ENCODE assay signal across 13 cellular contexts in the genomic region with DNA sequence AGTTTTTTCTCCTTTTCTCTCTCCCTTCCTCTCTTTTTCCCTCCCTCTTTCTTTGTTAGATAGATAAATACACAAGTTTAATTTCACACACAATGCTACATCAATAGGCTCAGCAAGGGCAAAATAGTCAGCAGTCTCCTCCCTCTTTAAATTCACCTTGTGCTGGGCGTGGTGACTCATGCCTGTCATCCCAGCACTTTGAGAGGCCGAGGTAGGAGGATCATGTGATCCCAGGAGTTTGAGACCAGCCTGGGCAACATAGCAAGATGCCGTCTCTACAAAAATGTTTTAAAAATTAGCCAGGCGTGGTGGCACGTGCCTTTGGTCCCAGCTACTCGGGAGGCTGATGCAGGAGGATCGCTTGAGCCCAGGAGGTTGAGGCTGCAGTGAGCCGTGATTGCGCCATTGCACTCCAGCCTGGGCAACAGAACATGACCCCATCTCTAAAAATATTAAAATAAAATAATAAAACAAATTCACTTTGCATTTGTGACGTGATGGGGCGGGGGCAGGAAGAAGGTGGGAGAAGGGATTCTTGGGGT. TPM values are rescaled to one million over a fixed set of nuclear protein-coding genes. Genes with fewer than 3 reads are reported as not detected.
DNase-seq lines count a peak whose midpoint lies in the region; ATAC-seq and TF ChIP-seq lines count a peak whose summit lies in the region.
"Had no signal": no experiment of that assay in that cellular context is flagged by ENCODE, and none has a peak within 500 bp of the region (broad histone marks: within the 10 kb centered on the region; RNA-seq: fewer than 3 reads in every experiment).

No MANE protein-coding gene starts in this region.

- no peaks in the 10 kb centered on the region for H3K36me3 ChIP-seq in osteoblast (ENCODE audit: insufficient read depth, low read length)

- H3K27ac ChIP-seq in osteoblast (ENCODE audit: low read depth, low read length): no peak overlapping the region

- no peak overlapping the region for H3K4me2 ChIP-seq in osteoblast (ENCODE audit: insufficient read depth, low read length)
- H3K4me2 ChIP-seq: SK-N-SH had no signal

- peak overlapping the region; percentile 91 for H3K27ac Mint-ChIP-seq in activated T-cell treated with anti-CD3 and anti-CD28 coated beads, Interleukin-2, amount 50 U/mL, for 24 hours
- H3K27ac Mint-ChIP-seq in activated CD8-positive, alpha-beta T cell treated with anti-CD3 and anti-CD28 coated beads, Interleukin-2, amount 10 ng/mL, durations not matched to agents 7 days and 5 days: peak overlapping the region; percentile 13
- peak overlapping the region; percentile 52 for H3K27ac Mint-ChIP-seq in stimulated activated naive CD8-positive, alpha-beta T cell treated with anti-CD3 and anti-CD28 coated beads, Interleukin-15, Interleukin-2, amounts not matched to agents 100 ng/mL and 50 ng/mL, for 24 hours
- H3K27ac Mint-ChIP-seq in endothelial cell (ENCODE audit: unreplicated experiment): no peak overlapping the region
- H3K27ac Mint-ChIP-seq: brain had no signal

- ATAC-seq in activated CD8-positive, alpha-beta T cell treated with anti-CD3 and anti-CD28 coated beads, Interleukin-2, amount 10 ng/mL, durations not matched to agents 7 days and 5 days: no peak

- no peaks in the 10 kb centered on the region for H3K9me3 ChIP-seq in osteoblast (ENCODE audit: low read depth, low read length)
- H3K9me3 ChIP-seq: SK-N-SH had no signal

- CTCF ChIA-PET in activated CD8-positive, alpha-beta T cell treated with anti-CD3 and anti-CD28 coated beads, Interleukin-2, amount 10 ng/mL, durations not matched to agents 7 days and 5 days (lab: Charles Lee): interaction anchor here (1.2 kb wide), 1 partner anchor 193 kb away, joined by 4 read pairs; no protein-coding TSS in a partner anchor

- no peaks in the 10 kb centered on the region for H3K27me3 ChIP-seq in osteoblast (ENCODE audit: insufficient read depth, low read length)

- no peak overlapping the region for H3K4me3 ChIP-seq in osteoblast (ENCODE audit: insufficient read depth, low read length)

- no peaks in the 10 kb centered on the region for H3K9me3 Mint-ChIP-seq in activated T-cell treated with anti-CD3 and anti-CD28 coated beads, Interleukin-2, amount 50 U/mL, for 24 hours
- no peaks in the 10 kb centered on the region for H3K9me3 Mint-ChIP-seq in activated CD8-positive, alpha-beta T cell treated with anti-CD3 and anti-CD28 coated beads, Interleukin-2, amount 10 ng/mL, durations not matched to agents 7 days and 5 days (ENCODE audit: insufficient read depth)
- H3K9me3 Mint-ChIP-seq in stimulated activated naive CD8-positive, alpha-beta T cell treated with anti-CD3 and anti-CD28 coated beads, Interleukin-15, Interleukin-2, amounts not matched to agents 100 ng/mL and 50 ng/mL, for 24 hours: no peaks in the 10 kb centered on the region
- H3K9me3 Mint-ChIP-seq in endothelial cell (ENCODE audit: unreplicated experiment): no peaks in the 10 kb centered on the region

- no peak overlapping the region for H2AFZ ChIP-seq in osteoblast (ENCODE audit: low read length)

- POLR2A ChIA-PET in activated CD8-positive, alpha-beta T cell treated with anti-CD3 and anti-CD28 coated beads, Interleukin-2, amount 10 ng/mL, durations not matched to agents 7 days and 5 days (lab: Charles Lee): no interaction called here

- TF ChIP-seq CTCF in osteoblast (IDR thresholded peaks at IDR 0.05; ENCODE audit: extremely low read depth, low read depth, low read length) (no peak), endothelial cell (IDR thresholded peaks at IDR 0.05; ENCODE audit: unreplicated experiment) (no peak)

- peaks cover 17% of the 10 kb centered on the region for H3K4me1 ChIP-seq in osteoblast (ENCODE audit: insufficient read depth, low read length)

- no peaks in the 10 kb centered on the region for H3K79me2 ChIP-seq in osteoblast (ENCODE audit: insufficient read depth, low read length)

- H3K27me3 Mint-ChIP-seq in activated T-cell treated with anti-CD3 and anti-CD28 coated beads, Interleukin-2, amount 50 U/mL, for 24 hours: no peaks in the 10 kb centered on the region
- no peaks in the 10 kb centered on the region for H3K27me3 Mint-ChIP-seq in activated CD8-positive, alpha-beta T cell treated with anti-CD3 and anti-CD28 coated beads, Interleukin-2, amount 10 ng/mL, durations not matched to agents 7 days and 5 days (ENCODE audit: low read depth)
- H3K27me3 Mint-ChIP-seq in stimulated activated naive CD8-positive, alpha-beta T cell treated with anti-CD3 and anti-CD28 coated beads, Interleukin-15, Interleukin-2, amounts not matched to agents 100 ng/mL and 50 ng/mL, for 24 hours: no peaks in the 10 kb centered on the region
- H3K27me3 Mint-ChIP-seq in endothelial cell (ENCODE audit: unreplicated experiment): no peaks in the 10 kb centered on the region

- H3K4me3 Mint-ChIP-seq in activated T-cell treated with anti-CD3 and anti-CD28 coated beads, Interleukin-2, amount 50 U/mL, for 24 hours: no peak overlapping the region
- no peak overlapping the region for H3K4me3 Mint-ChIP-seq in activated CD8-positive, alpha-beta T cell treated with anti-CD3 and anti-CD28 coated beads, Interleukin-2, amount 10 ng/mL, durations not matched to agents 7 days and 5 days
- no peak overlapping the region for H3K4me3 Mint-ChIP-seq in stimulated activated naive CD8-positive, alpha-beta T cell treated with anti-CD3 and anti-CD28 coated beads, Interleukin-15, Interleukin-2, amounts not matched to agents 100 ng/mL and 50 ng/mL, for 24 hours
- no peak overlapping the region for H3K4me3 Mint-ChIP-seq in endothelial cell (ENCODE audit: unreplicated experiment)
- H3K4me3 Mint-ChIP-seq: brain had no signal

- peak; percentile 29 for DNase-seq in activated T-cell treated with anti-CD3 and anti-CD28 coated beads, Interleukin-2, amount 50 U/mL, for 24 hours
- no peak for DNase-seq in activated T-cell treated with anti-CD3 and anti-CD28 coated beads for 4 hours
- DNase-seq in activated CD8-positive, alpha-beta T cell treated with anti-CD3 and anti-CD28 coated beads, Interleukin-2, amount 10 ng/mL, durations not matched to agents 7 days and 5 days: peak; percentile 17
- DNase-seq in islet precursor cell: peak; percentile 41
- no peak for DNase-seq in osteoblast (ENCODE audit: insufficient read length, low spot score, missing footprints)
- no peak for DNase-seq in NK-92 (lab: John Stamatoyannopoulos, UW; ENCODE audit: unreplicated experiment)
- no peak for DNase-seq in endothelial cell (ENCODE audit: low spot score)
- DNase-seq: effector CD8-positive, alpha-beta T cell; Karpas-422; NCI-H1417 treated with DMSO at 0.1 percent for 48 hours; SK-N-SH had no signal

- no peaks in the 10 kb centered on the region for H4K20me1 ChIP-seq in osteoblast (ENCODE audit: insufficient read depth, low read length)

- H3K36me3 Mint-ChIP-seq in activated T-cell treated with anti-CD3 and anti-CD28 coated beads, Interleukin-2, amount 50 U/mL, for 24 hours (ENCODE audit: low read depth): peaks cover 98% of the 10 kb centered on the region
- peaks cover 66% of the 10 kb centered on the region for H3K36me3 Mint-ChIP-seq in activated CD8-positive, alpha-beta T cell treated with anti-CD3 and anti-CD28 coated beads, Interleukin-2, amount 10 ng/mL, durations not matched to agents 7 days and 5 days (ENCODE audit: low read depth)
- H3K36me3 Mint-ChIP-seq in stimulated activated naive CD8-positive, alpha-beta T cell treated with anti-CD3 and anti-CD28 coated beads, Interleukin-15, Interleukin-2, amounts not matched to agents 100 ng/mL and 50 ng/mL, for 24 hours (ENCODE audit: low read depth): peaks cover 94% of the 10 kb centered on the region
- no peaks in the 10 kb centered on the region for H3K36me3 Mint-ChIP-seq in endothelial cell (ENCODE audit: low read depth, unreplicated experiment)
- H3K36me3 Mint-ChIP-seq: brain had no signal

- peaks cover 82% of the 10 kb centered on the region for H3K4me1 Mint-ChIP-seq in activated T-cell treated with anti-CD3 and anti-CD28 coated beads, Interleukin-2, amount 50 U/mL, for 24 hours (ENCODE audit: low read depth)
- H3K4me1 Mint-ChIP-seq in activated CD8-positive, alpha-beta T cell treated with anti-CD3 and anti-CD28 coated beads, Interleukin-2, amount 10 ng/mL, durations not matched to agents 7 days and 5 days (ENCODE audit: low read depth): peaks cover 83% of the 10 kb centered on the region
- H3K4me1 Mint-ChIP-seq in stimulated activated naive CD8-positive, alpha-beta T cell treated with anti-CD3 and anti-CD28 coated beads, Interleukin-15, Interleukin-2, amounts not matched to agents 100 ng/mL and 50 ng/mL, for 24 hours (ENCODE audit: low read depth): peaks cover 89% of the 10 kb centered on the region
- H3K4me1 Mint-ChIP-seq in endothelial cell (ENCODE audit: unreplicated experiment): peaks cover 3% of the 10 kb centered on the region
- H3K4me1 Mint-ChIP-seq: brain had no signal

RNA-seq across cellular contexts. Expression of gene IL21R, which starts 27.4 kb away (rescaled TPM):
- 10 to 100 TPM; 23.5 to 24.2 TPM for total RNA-seq in activated CD8-positive, alpha-beta T cell treated with anti-CD3 and anti-CD28 coated beads, Interleukin-2, amount 10 ng/mL, durations not matched to agents 7 days and 5 days
- total RNA-seq in osteoblast (10.1 and 13.8 TPM in 2 replicates), endothelial cell (ENCODE audit: unreplicated experiment) (not detected)

Comparison
In these comparisons a context has a peak if more than half of its experiments do, and no peak if none do; other contexts are left out.
1. DNase-seq: peak in activated T-cell treated with anti-CD3 and anti-CD28 coated beads, Interleukin-2, amount 50 U/mL, for 24 hours (single experiment), activated CD8-positive, alpha-beta T cell treated with anti-CD3 and anti-CD28 coated beads, Interleukin-2, amount 10 ng/mL, durations not matched to agents 7 days and 5 days (single experiment) and islet precursor cell (single experiment); none in activated T-cell treated with anti-CD3 and anti-CD28 coated beads for 4 hours (single experiment), osteoblast (single experiment), NK-92 (single experiment) and endothelial cell (single experiment).